In genomic region chr17:78411241-78411855, GRCh38 we compare ENCODE assay signal across 1 cellular context.
TF ChIP-seq lines count a peak whose summit lies in the region.

No MANE protein-coding gene starts in this region.

TF ChIP-seq in K562, 482 proteins besides CTCF, POLR2A, EP300 and RAD21 (continues in another document):
- TF ChIP-seq UBTF (IDR thresholded peaks at IDR 0.05; ENCODE audit: borderline replicate concordance in 1 of 2, low read depth in 2 of 2, low read length in 2 of 2) (0 out of 4 replicates have a peak, but pooled peaks of 1 of the 2 experiments have one; percentile 25), SUPT5H (IDR thresholded peaks at IDR 0.05) (no peak), MTA3 (IDR thresholded peaks at IDR 0.05; ENCODE audit: borderline replicate concordance) (peak; percentile 63; the same call in 1 of the 2 replicates), PKNOX1 (IDR thresholded peaks at IDR 0.05) (peak; percentile 81), POLR2G (IDR thresholded peaks at IDR 0.05; ENCODE audit: low read depth, low read length) (no peak), KDM2B (CRISPR knock-in tag; IDR thresholded peaks at IDR 0.05) (no peak), KDM1A (IDR thresholded peaks at IDR 0.05) (peak in 1 of 2 experiments; percentile 93; a peak in 3 of 4 replicates), CBFA2T2 (conservative IDR thresholded peaks at IDR 0.05) (peak; percentile 58), STAT5A (IDR thresholded peaks at IDR 0.05; ENCODE audit: borderline replicate concordance, low read length) (peak; percentile 56; the same call in 1 of the 2 replicates), GATA2 (CRISPR knock-in tag; IDR thresholded peaks at IDR 0.05) (0 out of 2 replicates have a peak, but pooled peaks have one; percentile 9), MCM2 (IDR thresholded peaks at IDR 0.05; ENCODE audit: low read depth) (no peak), SPI1 (IDR thresholded peaks at IDR 0.05; ENCODE audit: borderline replicate concordance, low read depth, low read length) (peak; percentile 37; the same call in 1 of the 2 replicates), VEZF1 (CRISPR knock-in tag; IDR thresholded peaks at IDR 0.05) (0 out of 2 replicates have a peak, but pooled peaks have one; percentile 25), ETV5 (CRISPR knock-in tag; IDR thresholded peaks at IDR 0.05; ENCODE audit: low read depth) (peak; percentile 60; the same call in 1 of the 2 replicates), MTA2 (IDR thresholded peaks at IDR 0.05; ENCODE audit: low read depth) (0 out of 2 replicates have a peak, but pooled peaks have one; percentile 28), ARID1B (IDR thresholded peaks at IDR 0.05) (peak; percentile 80), SMAD4 (CRISPR knock-in tag; conservative IDR thresholded peaks at IDR 0.05) (peak; percentile 64; the same call in 1 of the 2 replicates), MAFG (tag; conservative IDR thresholded peaks at IDR 0.05) (0 out of 2 replicates have a peak, but pooled peaks have one; percentile 26), ZNF717 (CRISPR knock-in tag; IDR thresholded peaks at IDR 0.05) (no peak), CXXC5 (CRISPR knock-in tag; IDR thresholded peaks at IDR 0.05) (peak; percentile 84), TAL1 (IDR thresholded peaks at IDR 0.05) (peak; percentile 52; the same call in 1 of the 2 replicates), ID3 (CRISPR knock-in tag; IDR thresholded peaks at IDR 0.05) (no peak), ID3 (tag; IDR thresholded peaks at IDR 0.05) (peak; percentile 83), ZMIZ1 (IDR thresholded peaks at IDR 0.05; ENCODE audit: low read depth in 2 of 2, low read length in 2 of 2) (no peak), PBX2 (CRISPR knock-in tag; IDR thresholded peaks at IDR 0.05; ENCODE audit: low read depth) (no peak), PBX2 (tag; conservative IDR thresholded peaks at IDR 0.05; ENCODE audit: low read depth) (peak; percentile 72), CBFA2T3 (IDR thresholded peaks at IDR 0.05) (peak; percentile 78), TCF3 (CRISPR knock-in tag; IDR thresholded peaks at IDR 0.05) (peak; percentile 91), ZKSCAN8 (CRISPR knock-in tag; IDR thresholded peaks at IDR 0.05) (no peak), MAFK (IDR thresholded peaks at IDR 0.05; ENCODE audit: low read length) (no peak), HDAC2 (IDR thresholded peaks at IDR 0.05) (peak; percentile 81), GTF2B (IDR thresholded peaks at IDR 0.05; ENCODE audit: extremely low read depth, insufficient read length) (no peak), SOX6 (IDR thresholded peaks at IDR 0.05) (0 out of 2 replicates have a peak, but pooled peaks have one; percentile 28), RCOR1 (IDR thresholded peaks at IDR 0.05; ENCODE audit: borderline replicate concordance in 1 of 2, low read depth in 2 of 2, low read length in 2 of 2) (peak in 1 of 2 experiments; percentile 95; a peak in 2 of 4 replicates), FOXM1 (IDR thresholded peaks at IDR 0.05; ENCODE audit: low read depth) (no peak), FOXM1 (CRISPR knock-in tag; IDR thresholded peaks at IDR 0.05; ENCODE audit: low read depth) (no peak), CHAMP1 (IDR thresholded peaks at IDR 0.05) (no peak), CREB1 (IDR thresholded peaks at IDR 0.05) (no peak), CREB1 (CRISPR knock-in tag; IDR thresholded peaks at IDR 0.05) (no peak), MEIS2 (IDR thresholded peaks at IDR 0.05; ENCODE audit: partially characterized antibody) (peak; percentile 84), CTBP1 (IDR thresholded peaks at IDR 0.05; ENCODE audit: borderline replicate concordance) (peak; percentile 94), HDAC1 (IDR thresholded peaks at IDR 0.05) (peak in 1 of 2 experiments; percentile 88; a peak in 2 of 4 replicates), NFE2 (IDR thresholded peaks at IDR 0.05; ENCODE audit: low read depth) (peak; percentile 50; the same call in 1 of the 2 replicates), MCM7 (IDR thresholded peaks at IDR 0.05) (no peak), POLR3G (IDR thresholded peaks at IDR 0.05; ENCODE audit: extremely low read depth, insufficient read length, insufficient replicate concordance) (no peak), JUND (IDR thresholded peaks at IDR 0.05; ENCODE audit: borderline replicate concordance, low read depth, low read length) (peak; percentile 13; the same call in 1 of the 2 replicates), JUND (tag; IDR thresholded peaks at IDR 0.05; ENCODE audit: borderline replicate concordance, low read depth, low read length) (peak; percentile 49; the same call in 1 of the 3 replicates), TEAD4 (IDR thresholded peaks at IDR 0.05; ENCODE audit: low read length) (peak; percentile 47; the same call in 1 of the 2 replicates), TEAD4 (CRISPR knock-in tag; IDR thresholded peaks at IDR 0.05; ENCODE audit: borderline replicate concordance) (no peak), NFIC (IDR thresholded peaks at IDR 0.05) (peak; percentile 67), TBL1XR1 (IDR thresholded peaks at IDR 0.05; ENCODE audit: low read length in 2 of 2) (0 out of 4 replicates have a peak, but pooled peaks of 1 of the 2 experiments have one; percentile 21)
